In the genomic region with DNA sequence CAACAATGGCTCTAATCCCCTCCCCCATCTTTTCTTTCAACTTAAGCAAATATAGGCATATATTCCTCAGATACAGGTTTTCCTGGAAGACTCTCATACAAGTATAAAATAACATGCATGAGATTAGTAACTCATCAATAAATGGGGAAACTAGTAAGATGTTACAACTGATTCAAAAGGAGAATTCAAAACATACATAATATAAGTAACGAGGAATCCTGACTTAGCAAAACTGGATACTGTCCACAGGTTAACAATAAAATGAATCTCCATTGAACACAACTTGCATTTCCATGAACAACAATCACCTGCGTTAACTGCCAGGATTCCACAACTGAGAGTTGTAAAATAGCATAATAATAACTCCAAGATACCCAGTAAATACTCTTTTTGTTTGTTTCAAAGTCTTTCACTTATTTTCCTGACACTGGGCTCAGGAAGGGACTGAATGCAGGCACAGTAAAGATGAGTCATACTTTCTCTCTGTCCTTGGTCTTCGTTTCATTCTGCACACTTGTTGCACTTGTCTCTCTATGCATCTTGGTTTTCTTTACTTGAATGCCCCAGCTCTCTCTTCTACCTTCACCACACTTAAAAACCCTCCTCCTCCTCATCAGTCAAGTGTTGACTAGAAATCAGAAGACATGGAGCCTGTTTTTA, we compare ENCODE assay signal across 18 cellular contexts. TPM values are rescaled to one million over a fixed set of nuclear protein-coding genes. Genes with fewer than 3 reads are reported as not detected.
DNase-seq lines count a peak whose midpoint lies in the region; ATAC-seq and TF ChIP-seq lines count a peak whose summit lies in the region.
"Had no signal": no experiment of that assay in that cellular context is flagged by ENCODE, and none has a peak within 500 bp of the region (broad histone marks: within the 10 kb centered on the region; RNA-seq: fewer than 3 reads in every experiment).

No MANE protein-coding gene starts in this region.

- CTCF ChIA-PET in WTC11 (lab: Charles Lee): no interaction called here

- no peaks in the 10 kb centered on the region for H3K9me3 ChIP-seq in T-helper 17 cell (ENCODE audit: control insufficient read depth, low read length, poor library complexity, severe bottlenecking)
- H3K9me3 ChIP-seq: vagina had no signal

- H3K27me3 Mint-ChIP-seq in WTC11 (ENCODE audit: low read depth) (no peaks in the 10 kb centered on the region), T-helper 17 cell (no peaks in the 10 kb centered on the region)
- H3K27me3 Mint-ChIP-seq: activated CD4-positive, alpha-beta memory T cell treated with anti-CD3 and anti-CD28 coated beads for 36 hours; naive B cell; T-cell had no signal

- peaks cover 15% of the 10 kb centered on the region for H3K4me1 Mint-ChIP-seq in WTC11
- H3K4me1 Mint-ChIP-seq in T-helper 17 cell: peaks cover 15% of the 10 kb centered on the region

- H3K9me3 Mint-ChIP-seq in WTC11: peaks cover 8% of the 10 kb centered on the region
- H3K9me3 Mint-ChIP-seq: activated T-cell treated with anti-CD3 and anti-CD28 coated beads, Interleukin-2, amount 50 U/mL, for 72 hours had no signal

- POLR2A ChIA-PET in WTC11 (lab: Charles Lee): no interaction called here

- no peak for TF ChIP-seq CTCF in GM20000 (IDR thresholded peaks at IDR 0.05; ENCODE audit: extremely low read depth, missing control alignments)
- no peak for TF ChIP-seq CTCF in WTC11 (IDR thresholded peaks at IDR 0.05)

- H3K36me3 Mint-ChIP-seq in WTC11 (peaks cover 8% of the 10 kb centered on the region), T-helper 17 cell (ENCODE audit: low read depth) (peaks cover 3% of the 10 kb centered on the region)

- H3K27ac Mint-ChIP-seq in WTC11: peak overlapping the region; percentile 25; the same call in 1 of the 2 replicates
- no peak overlapping the region for H3K27ac Mint-ChIP-seq in T-helper 17 cell
- H3K27ac Mint-ChIP-seq: activated CD4-positive, alpha-beta memory T cell treated with anti-CD3 and anti-CD28 coated beads for 36 hours; activated T-cell treated with anti-CD3 and anti-CD28 coated beads, Interleukin-2, amount 50 U/mL, for 72 hours; CD8-positive, alpha-beta T cell; naive B cell; T-cell had no signal

- H3K4me3 Mint-ChIP-seq in WTC11 (no peak overlapping the region), T-helper 17 cell (no peak overlapping the region)
- H3K4me3 Mint-ChIP-seq: activated CD4-positive, alpha-beta memory T cell treated with anti-CD3 and anti-CD28 coated beads for 36 hours; activated T-cell treated with anti-CD3 and anti-CD28 coated beads, Interleukin-2, amount 50 U/mL, for 72 hours; CD8-positive, alpha-beta T cell; naive B cell; T-cell had no signal

- peak; percentile 58 for ATAC-seq in HG03095 (IDR thresholded peaks at IDR 0.05; ENCODE audit: unreplicated experiment)
- ATAC-seq in WTC11: no peak
- no peak for ATAC-seq in esophagus mucosa
- ATAC-seq in T-helper 17 cell: no peak
- no peak for ATAC-seq in HG02981 (IDR thresholded peaks at IDR 0.05; ENCODE audit: unreplicated experiment)
- ATAC-seq: activated T-cell treated with anti-CD3 and anti-CD28 coated beads, Interleukin-2, amount 50 U/mL, for 72 hours; CD8-positive, alpha-beta T cell; T-cell had no signal

- DNase-seq in COLO829 (ENCODE audit: low spot score) (peak; percentile 42), GM20000 (ENCODE audit: low spot score) (peak; percentile 5), WTC11 (ENCODE audit: low spot score) (no peak), NCI-H128 (lab: John Stamatoyannopoulos, UW; ENCODE audit: unreplicated experiment) (no peak), T-helper 17 cell (no peak)
- DNase-seq: ACHN; activated CD4-positive, alpha-beta memory T cell treated with anti-CD3 and anti-CD28 coated beads for 36 hours; activated T-cell treated with anti-CD3 and anti-CD28 coated beads, Interleukin-2, amount 50 U/mL, for 72 hours; CD8-positive, alpha-beta T cell; glutamatergic neuron; naive B cell; RPMI8226; stimulated activated CD4-positive, alpha-beta T cell treated with anti-CD3 and anti-CD28 coated beads, Interleukin-4, amount 100 ng/mL, for 1 hour; T-cell had no signal

TF ChIP-seq in WTC11, 78 proteins besides CTCF, POLR2A, EP300 and RAD21 (continues in another document):
- TF ChIP-seq CREB1 (CRISPR knock-in tag; IDR thresholded peaks at IDR 0.05) (no peak), ZNF512 (CRISPR knock-in tag; IDR thresholded peaks at IDR 0.05; ENCODE audit: borderline replicate concordance) (no peak), NR3C1 (CRISPR knock-in tag; conservative IDR thresholded peaks at IDR 0.05; ENCODE audit: low read depth) (no peak), JUN (CRISPR knock-in tag; IDR thresholded peaks at IDR 0.05) (no peak), JAZF1 (CRISPR knock-in tag; IDR thresholded peaks at IDR 0.05) (no peak), NFATC4 (CRISPR knock-in tag; IDR thresholded peaks at IDR 0.05) (no peak), CREM (CRISPR knock-in tag; IDR thresholded peaks at IDR 0.05) (no peak), ATF6 (CRISPR knock-in tag; IDR thresholded peaks at IDR 0.05) (no peak)
- TF ChIP-seq, protein P1, sequence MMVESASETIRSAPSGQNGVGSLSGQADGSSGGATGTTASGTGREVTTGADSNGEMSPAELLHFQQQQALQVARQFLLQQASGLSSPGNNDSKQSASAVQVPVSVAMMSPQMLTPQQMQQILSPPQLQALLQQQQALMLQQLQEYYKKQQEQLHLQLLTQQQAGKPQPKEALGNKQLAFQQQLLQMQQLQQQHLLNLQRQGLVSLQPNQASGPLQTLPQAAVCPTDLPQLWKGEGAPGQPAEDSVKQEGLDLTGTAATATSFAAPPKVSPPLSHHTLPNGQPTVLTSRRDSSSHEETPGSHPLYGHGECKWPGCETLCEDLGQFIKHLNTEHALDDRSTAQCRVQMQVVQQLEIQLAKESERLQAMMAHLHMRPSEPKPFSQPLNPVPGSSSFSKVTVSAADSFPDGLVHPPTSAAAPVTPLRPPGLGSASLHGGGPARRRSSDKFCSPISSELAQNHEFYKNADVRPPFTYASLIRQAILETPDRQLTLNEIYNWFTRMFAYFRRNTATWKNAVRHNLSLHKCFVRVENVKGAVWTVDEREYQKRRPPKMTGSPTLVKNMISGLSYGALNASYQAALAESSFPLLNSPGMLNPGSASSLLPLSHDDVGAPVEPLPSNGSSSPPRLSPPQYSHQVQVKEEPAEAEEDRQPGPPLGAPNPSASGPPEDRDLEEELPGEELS (CRISPR knock-in tag; IDR thresholded peaks at IDR 0.05): no peak
- TF ChIP-seq, protein P2, sequence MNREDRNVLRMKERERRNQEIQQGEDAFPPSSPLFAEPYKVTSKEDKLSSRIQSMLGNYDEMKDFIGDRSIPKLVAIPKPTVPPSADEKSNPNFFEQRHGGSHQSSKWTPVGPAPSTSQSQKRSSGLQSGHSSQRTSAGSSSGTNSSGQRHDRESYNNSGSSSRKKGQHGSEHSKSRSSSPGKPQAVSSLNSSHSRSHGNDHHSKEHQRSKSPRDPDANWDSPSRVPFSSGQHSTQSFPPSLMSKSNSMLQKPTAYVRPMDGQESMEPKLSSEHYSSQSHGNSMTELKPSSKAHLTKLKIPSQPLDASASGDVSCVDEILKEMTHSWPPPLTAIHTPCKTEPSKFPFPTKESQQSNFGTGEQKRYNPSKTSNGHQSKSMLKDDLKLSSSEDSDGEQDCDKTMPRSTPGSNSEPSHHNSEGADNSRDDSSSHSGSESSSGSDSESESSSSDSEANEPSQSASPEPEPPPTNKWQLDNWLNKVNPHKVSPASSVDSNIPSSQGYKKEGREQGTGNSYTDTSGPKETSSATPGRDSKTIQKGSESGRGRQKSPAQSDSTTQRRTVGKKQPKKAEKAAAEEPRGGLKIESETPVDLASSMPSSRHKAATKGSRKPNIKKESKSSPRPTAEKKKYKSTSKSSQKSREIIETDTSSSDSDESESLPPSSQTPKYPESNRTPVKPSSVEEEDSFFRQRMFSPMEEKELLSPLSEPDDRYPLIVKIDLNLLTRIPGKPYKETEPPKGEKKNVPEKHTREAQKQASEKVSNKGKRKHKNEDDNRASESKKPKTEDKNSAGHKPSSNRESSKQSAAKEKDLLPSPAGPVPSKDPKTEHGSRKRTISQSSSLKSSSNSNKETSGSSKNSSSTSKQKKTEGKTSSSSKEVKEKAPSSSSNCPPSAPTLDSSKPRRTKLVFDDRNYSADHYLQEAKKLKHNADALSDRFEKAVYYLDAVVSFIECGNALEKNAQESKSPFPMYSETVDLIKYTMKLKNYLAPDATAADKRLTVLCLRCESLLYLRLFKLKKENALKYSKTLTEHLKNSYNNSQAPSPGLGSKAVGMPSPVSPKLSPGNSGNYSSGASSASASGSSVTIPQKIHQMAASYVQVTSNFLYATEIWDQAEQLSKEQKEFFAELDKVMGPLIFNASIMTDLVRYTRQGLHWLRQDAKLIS (CRISPR knock-in tag; IDR thresholded peaks at IDR 0.05; ENCODE audit: borderline replicate concordance): no peak

RNA-seq across cellular contexts. Expression of gene APIP, which starts 8.1 kb away (rescaled TPM):
- total RNA-seq in WTC11 (2021): 24.3 to 26.9 TPM (median 25.9 TPM) in 3 replicates
- 13.2 TPM for total RNA-seq in esophagus mucosa
- total RNA-seq in T-helper 17 cell: 1 to 10 TPM; 6.4 to 8.4 TPM

RNA-seq across cellular contexts. Expression of gene PDHX, which starts 8.4 kb away (rescaled TPM):
- total RNA-seq in WTC11 (2021): 39.1 to 43.4 TPM (median 40.9 TPM) in 3 replicates
- 19.1 TPM for total RNA-seq in esophagus mucosa
- total RNA-seq in T-helper 17 cell: 10 to 100 TPM; 16.0 to 20.8 TPM

Comparison
In these comparisons a context has a peak if more than half of its experiments do, and no peak if none do; other contexts are left out.
1. DNase-seq: peak in COLO829 (single experiment) and GM20000 (single experiment); none in WTC11 (single experiment), NCI-H128 (single experiment) and T-helper 17 cell (0 of 3).